In the genomic region with DNA sequence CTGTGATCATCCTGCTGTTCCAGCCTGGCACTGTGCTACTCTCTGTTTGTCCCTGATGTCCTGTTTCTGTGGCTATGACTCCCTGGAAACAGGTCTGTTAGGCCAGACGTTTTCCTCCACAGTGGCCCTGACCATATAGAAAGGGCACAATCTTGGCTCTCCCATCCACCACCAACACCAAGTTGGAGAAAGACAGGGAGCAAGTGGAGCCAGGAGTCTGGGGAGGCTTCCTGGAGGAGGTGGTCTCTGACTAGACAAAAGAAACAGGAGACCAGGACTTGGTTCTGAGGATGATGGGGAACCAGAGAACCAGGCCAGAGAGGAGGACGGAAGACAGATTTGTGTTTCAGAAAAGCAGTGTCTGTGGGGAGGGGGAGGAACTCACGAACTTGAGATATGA, we compare ENCODE assay signal across 2 cellular contexts.
TF ChIP-seq lines count a peak whose summit lies in the region.

No MANE protein-coding gene starts in this region.

TF ChIP-seq in liver, 16 proteins besides CTCF, POLR2A, EP300 and RAD21:
- TF ChIP-seq RXRA (IDR thresholded peaks at IDR 0.05) (no peak), SP1 (IDR thresholded peaks at IDR 0.05) (no peak), REST (IDR thresholded peaks at IDR 0.05) (no peak), ATF3 (IDR thresholded peaks at IDR 0.05) (no peak), FOXA1 (IDR thresholded peaks at IDR 0.05) (no peak), TAF1 (conservative IDR thresholded peaks at IDR 0.05) (no peak), JUND (IDR thresholded peaks at IDR 0.05) (no peak), HNF4A (conservative IDR thresholded peaks at IDR 0.05) (no peak), NR2F2 (IDR thresholded peaks at IDR 0.05) (no peak)
- TF ChIP-seq, protein P1, sequence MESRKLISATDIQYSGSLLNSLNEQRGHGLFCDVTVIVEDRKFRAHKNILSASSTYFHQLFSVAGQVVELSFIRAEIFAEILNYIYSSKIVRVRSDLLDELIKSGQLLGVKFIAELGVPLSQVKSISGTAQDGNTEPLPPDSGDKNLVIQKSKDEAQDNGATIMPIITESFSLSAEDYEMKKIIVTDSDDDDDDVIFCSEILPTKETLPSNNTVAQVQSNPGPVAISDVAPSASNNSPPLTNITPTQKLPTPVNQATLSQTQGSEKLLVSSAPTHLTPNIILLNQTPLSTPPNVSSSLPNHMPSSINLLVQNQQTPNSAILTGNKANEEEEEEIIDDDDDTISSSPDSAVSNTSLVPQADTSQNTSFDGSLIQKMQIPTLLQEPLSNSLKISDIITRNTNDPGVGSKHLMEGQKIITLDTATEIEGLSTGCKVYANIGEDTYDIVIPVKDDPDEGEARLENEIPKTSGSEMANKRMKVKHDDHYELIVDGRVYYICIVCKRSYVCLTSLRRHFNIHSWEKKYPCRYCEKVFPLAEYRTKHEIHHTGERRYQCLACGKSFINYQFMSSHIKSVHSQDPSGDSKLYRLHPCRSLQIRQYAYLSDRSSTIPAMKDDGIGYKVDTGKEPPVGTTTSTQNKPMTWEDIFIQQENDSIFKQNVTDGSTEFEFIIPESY (IDR thresholded peaks at IDR 0.05), result no peak

TF ChIP-seq in HepG2, 621 proteins besides CTCF, POLR2A, EP300 and RAD21:
- TF ChIP-seq ZNF354B (CRISPR knock-in tag; IDR thresholded peaks at IDR 0.05) (no peak), ISL2 (CRISPR knock-in tag; IDR thresholded peaks at IDR 0.05) (no peak), MED8 (CRISPR knock-in tag; IDR thresholded peaks at IDR 0.05; ENCODE audit: insufficient replicate concordance) (no peak), ZNF83 (CRISPR knock-in tag; IDR thresholded peaks at IDR 0.05; ENCODE audit: borderline replicate concordance) (no peak), PAXIP1 (CRISPR knock-in tag; conservative IDR thresholded peaks at IDR 0.05) (no peak), ZNF878 (CRISPR knock-in tag; IDR thresholded peaks at IDR 0.05) (no peak), ZNF451 (CRISPR knock-in tag; IDR thresholded peaks at IDR 0.05) (no peak), FOXA3 (CRISPR knock-in tag; IDR thresholded peaks at IDR 0.05) (no peak)
- TF ChIP-seq, protein P2, sequence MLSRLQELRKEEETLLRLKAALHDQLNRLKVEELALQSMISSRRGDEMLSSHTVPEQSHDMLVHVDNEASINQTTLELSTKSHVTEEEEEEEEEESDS (CRISPR knock-in tag; IDR thresholded peaks at IDR 0.05; ENCODE audit: borderline replicate concordance), result no peak
- TF ChIP-seq, protein P3, sequence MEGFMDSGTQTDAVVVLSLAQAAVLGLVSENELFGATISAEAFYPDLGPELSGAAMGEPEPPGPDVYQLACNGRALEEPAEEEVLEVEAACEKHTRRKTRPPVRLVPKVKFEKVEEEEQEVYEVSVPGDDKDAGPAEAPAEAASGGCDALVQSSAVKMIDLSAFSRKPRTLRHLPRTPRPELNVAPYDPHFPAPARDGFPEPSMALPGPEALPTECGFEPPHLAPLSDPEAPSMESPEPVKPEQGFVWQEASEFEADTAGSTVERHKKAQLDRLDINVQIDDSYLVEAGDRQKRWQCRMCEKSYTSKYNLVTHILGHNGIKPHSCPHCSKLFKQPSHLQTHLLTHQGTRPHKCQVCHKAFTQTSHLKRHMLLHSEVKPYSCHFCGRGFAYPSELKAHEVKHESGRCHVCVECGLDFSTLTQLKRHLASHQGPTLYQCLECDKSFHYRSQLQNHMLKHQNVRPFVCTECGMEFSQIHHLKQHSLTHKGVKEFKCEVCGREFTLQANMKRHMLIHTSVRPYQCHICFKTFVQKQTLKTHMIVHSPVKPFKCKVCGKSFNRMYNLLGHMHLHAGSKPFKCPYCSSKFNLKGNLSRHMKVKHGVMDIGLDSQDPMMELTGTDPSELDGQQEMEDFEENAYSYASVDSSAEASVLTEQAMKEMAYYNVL (CRISPR knock-in tag; IDR thresholded peaks at IDR 0.05; ENCODE audit: borderline replicate concordance), result no peak
TF ChIP-seq in HepG2: peak in this region for 0.
